In genomic region chr18:68660355-68661183, GRCh38 we compare ENCODE assay signal across 8 cellular contexts. TPM values are rescaled to one million over a fixed set of nuclear protein-coding genes. Genes with fewer than 3 reads are reported as not detected.
A peak's percentile ranks its signal among the peaks of the same experiment; 100 is the strongest.
DNase-seq lines count a peak whose midpoint lies in the region; ATAC-seq and TF ChIP-seq lines count a peak whose summit lies in the region.

No MANE protein-coding gene starts in this region.

- peak; percentile 28 to 57 (median 43) for TF ChIP-seq CTCF in gastroesophageal sphincter (IDR thresholded peaks at IDR 0.05)

- H3K27ac ChIP-seq in gastroesophageal sphincter: no peak overlapping the region

- H3K4me1 ChIP-seq in gastroesophageal sphincter: no peaks in the 10 kb centered on the region

- no peak for TF ChIP-seq POLR2A in gastroesophageal sphincter (IDR thresholded peaks at IDR 0.05)

- ATAC-seq in gastroesophageal sphincter (no peak), GM18909 (IDR thresholded peaks at IDR 0.05; ENCODE audit: poor library complexity, unreplicated experiment) (no peak), GM19467 (IDR thresholded peaks at IDR 0.05; ENCODE audit: unreplicated experiment) (no peak)

- H3K4me3 ChIP-seq in gastroesophageal sphincter: no peak overlapping the region

- peak; percentile 42 for DNase-seq in GM03348 (ENCODE audit: low spot score)
- DNase-seq in NCI-H1092 treated with DMSO at 0.1 percent for 48 hours (lab: John Stamatoyannopoulos, UW): peak; percentile 53
- peak; percentile 33 for DNase-seq in SW480 (ENCODE audit: low spot score)
- peak; percentile 42 for DNase-seq in stromal cell of bone marrow (ENCODE audit: low read depth)
- no peak for DNase-seq in stimulated activated CD4-positive, alpha-beta T cell treated with anti-CD3 and anti-CD28 coated beads, Interleukin-12 subunit alpha, Interleukin-12 subunit beta, amount 100 ng/mL, for 4 hours

- TF ChIP-seq EP300 in gastroesophageal sphincter (IDR thresholded peaks at IDR 0.05): no peak

- no peaks in the 10 kb centered on the region for H3K9me3 ChIP-seq in gastroesophageal sphincter

- H3K36me3 ChIP-seq in gastroesophageal sphincter: no peaks in the 10 kb centered on the region

- H3K27me3 ChIP-seq in gastroesophageal sphincter: no peaks in the 10 kb centered on the region

- WGBS in gastroesophageal sphincter (ENCODE audit: low coverage in 1 of 2), 2 donors: 40 to 50% methylated on average over 5 of the region's 5 CpGs

RNA-seq across cellular contexts. Expression of gene TMX3, which starts 54.3 kb away (rescaled TPM):
- total RNA-seq in gastroesophageal sphincter: 10 to 100 TPM; 30.5 to 43.3 (median 33.3) TPM
